8 cellular contexts compared by ENCODE assay signal in genomic region chr12:1800646-1801284, GRCh38. TPM values are rescaled to one million over a fixed set of nuclear protein-coding genes. Genes with fewer than 3 reads are reported as not detected.
DNase-seq lines count a peak whose midpoint lies in the region; ATAC-seq, FAIRE-seq and TF ChIP-seq lines count a peak whose summit lies in the region.

No MANE protein-coding gene starts in this region.

- H3K4me2 ChIP-seq in GM12878 (ENCODE audit: control insufficient read depth, insufficient read depth) = no peak overlapping the region
- H3K4me2 ChIP-seq in neural cell (ENCODE audit: low read length) = no peak overlapping the region

- TF ChIP-seq POLR2A in GM12878 (IDR thresholded peaks at IDR 0.05; ENCODE audit: low read depth, low read length) = no peak

- RAD21 ChIA-PET in GM12878 (lab: Charles Lee; ENCODE audit: unreplicated experiment) = interaction anchor here (0.6 to 1.7 kb wide), 3 partner anchors 9 to 139 kb away, joined by 3 to 17 read pairs (median 3); no protein-coding TSS in a partner anchor

- intact Hi-C loops in GM12878 (cut with micrococcal nuclease; ENCODE audit: unreplicated experiment) = no loop called here

- H3K9me3 ChIP-seq in GM12878 (replicated peaks; ENCODE audit: control insufficient read depth, insufficient read depth, low read length) = no peaks in the 10 kb centered on the region
- H3K9me3 ChIP-seq in neural cell (ENCODE audit: low read length) = no peaks in the 10 kb centered on the region

- H3K27me3 ChIP-seq in GM12878 (replicated peaks in 1 of 2; ENCODE audit: control insufficient read depth in 2 of 2, insufficient read depth in 2 of 2, low read length in 1 of 2) = no peaks in the 10 kb centered on the region
- H3K27me3 ChIP-seq in neural cell (ENCODE audit: insufficient read depth, low read depth, low read length) = no peaks in the 10 kb centered on the region

- CTCF ChIA-PET in GM12878 (lab: Yijun Ruan, JAX) = interaction anchor here (0.9 to 1.3 kb wide), 6 partner anchors 11 to 233 kb away, joined by 3 to 13 read pairs (median 3); no protein-coding TSS in a partner anchor

- DNase-seq in DMS53 (lab: John Stamatoyannopoulos, UW) (peak; percentile 73), DMS53 treated with DMSO at 0.1 percent for 48 hours (lab: John Stamatoyannopoulos, UW; ENCODE audit: unreplicated experiment) (no peak), HuH-7 (ENCODE audit: low spot score) (peak; percentile 77), GM12878 (ENCODE audit: low read depth, low spot score) (no peak), epidermal melanocyte (ENCODE audit: insufficient read length, low spot score) (no peak), NCI-H1105 treated with DMSO at 0.1 percent for 48 hours (lab: John Stamatoyannopoulos, UW) (no peak)

- peak; percentile 27 for ATAC-seq in GM12878
- ATAC-seq in HG03439 (IDR thresholded peaks at IDR 0.05; ENCODE audit: unreplicated experiment) = no peak

- no peak for FAIRE-seq in GM12878 (lab: Jason Lieb, UNC)

- H3K79me2 ChIP-seq in GM12878 (ENCODE audit: control insufficient read depth, insufficient read depth, low read length) (no peaks in the 10 kb centered on the region; the same call in 1 of the 2 replicates), neural cell (replicated peaks; ENCODE audit: insufficient read depth, low read length) (no peaks in the 10 kb centered on the region)

- H3K9ac ChIP-seq in GM12878 (ENCODE audit: control insufficient read depth, insufficient read depth, low read length) (no peak overlapping the region), neural cell (ENCODE audit: low read length) (no peak overlapping the region)

- WGBS in GM12878 (ENCODE audit: insufficient coverage, insufficient replicate concordance, low lambda C conversion rate, missing lambda C conversion rate) = under 1% methylated on average over 10 of the region's 10 CpGs

- H4K20me1 ChIP-seq in GM12878 (ENCODE audit: control insufficient read depth, insufficient read depth) (no peaks in the 10 kb centered on the region), neural cell (ENCODE audit: insufficient read depth) (no peaks in the 10 kb centered on the region)

- TF ChIP-seq CTCF in GM12878 (IDR thresholded peaks at IDR 0.05 in 2 of 3, conservative IDR thresholded peaks at IDR 0.05 in 1 of 3; ENCODE audit: control insufficient read depth in 2 of 3, extremely low read depth in 1 of 3, insufficient read depth in 1 of 3, low read depth in 3 of 3, low read length in 3 of 3) (peak; percentile 15 to 59 (median 43); a peak in 3 of 6 replicates), neural cell (IDR thresholded peaks at IDR 0.05; ENCODE audit: poor library complexity, severe bottlenecking) (peak; percentile 70)

- H2AFZ ChIP-seq in GM12878 (ENCODE audit: control insufficient read depth, low read depth, low read length) = no peak overlapping the region
- H2AFZ ChIP-seq in neural cell (ENCODE audit: low read depth, low read length) = no peak overlapping the region

- H3K36me3 ChIP-seq in GM12878 (ENCODE audit: control insufficient read depth in 2 of 2, insufficient read depth in 2 of 2, low read length in 1 of 2) (no peaks in the 10 kb centered on the region; a peak in 1 of 4 replicates), neural cell (ENCODE audit: insufficient read depth, low read length) (no peaks in the 10 kb centered on the region)

- H3F3A ChIP-seq in neural cell (ENCODE audit: insufficient read depth, low read length, poor library complexity, severe bottlenecking) = no peaks in the 10 kb centered on the region

- in situ Hi-C loops in GM12878 (cut with MboI) = no loop called here

- TF ChIP-seq EP300 in GM12878 (IDR thresholded peaks at IDR 0.05; ENCODE audit: borderline replicate concordance in 1 of 2, control insufficient read depth in 1 of 2, low read depth in 2 of 2, low read length in 2 of 2) = no peak
- no peak for TF ChIP-seq EP300 in neural cell (conservative IDR thresholded peaks at IDR 0.05; ENCODE audit: poor library complexity, severe bottlenecking)

- no peak for TF ChIP-seq RAD21 in GM12878 (IDR thresholded peaks at IDR 0.05; ENCODE audit: insufficient read depth, low read depth, low read length)
- TF ChIP-seq RAD21 in neural cell (conservative IDR thresholded peaks at IDR 0.05) = peak; percentile 68

- SMC1A ChIA-PET in GM12878 (lab: Charles Lee; ENCODE audit: uncharacterized antibody, unreplicated experiment) = interaction anchor here (1.3 to 1.5 kb wide), 3 partner anchors 123 to 139 kb away, joined by 3 to 15 read pairs (median 4); no protein-coding TSS in a partner anchor

- H3K4me1 ChIP-seq in GM12878 (ENCODE audit: control insufficient read depth, insufficient read depth, low read length) = peaks cover 4% of the 10 kb centered on the region; the same call in 1 of the 2 replicates

- no peaks in the 10 kb centered on the region for H3K9me2 ChIP-seq in neural cell (ENCODE audit: insufficient read depth, low read length)

- H3K27ac ChIP-seq in GM12878 (ENCODE audit: control insufficient read depth, insufficient read depth) (no peak overlapping the region), neural cell (ENCODE audit: low read length) (no peak overlapping the region)

- POLR2A ChIA-PET in GM12878 (lab: Charles Lee) = interaction anchor here (1.1 kb wide), 1 partner anchor 140 kb away, joined by 3 read pairs; no protein-coding TSS in a partner anchor

- BruUV-seq in GM12878 (replicated peaks; lab: Mats Ljungman, UMichigan) = no TSS peak

- H3K4me3 ChIP-seq in GM12878 = no peak overlapping the region
- H3K4me3 ChIP-seq in neural cell (ENCODE audit: low read length) = no peak overlapping the region

TF ChIP-seq in GM12878, 131 proteins besides CTCF, POLR2A, EP300 and RAD21 (continues in another document):
- TF ChIP-seq HDGF (IDR thresholded peaks at IDR 0.05) (no peak), SMAD5 (IDR thresholded peaks at IDR 0.05; ENCODE audit: low read depth) (no peak), KLF5 (IDR thresholded peaks at IDR 0.05; ENCODE audit: partially characterized antibody) (no peak)

TF ChIP-seq in neural cell, 6 proteins besides CTCF, POLR2A, EP300 and RAD21:
- TF ChIP-seq MXI1 (conservative IDR thresholded peaks at IDR 0.05; ENCODE audit: poor library complexity, severe bottlenecking) = no peak
- TF ChIP-seq POLR2AphosphoS5 (IDR thresholded peaks at IDR 0.05) = no peak
- peak; percentile 50 for TF ChIP-seq SMC3 (conservative IDR thresholded peaks at IDR 0.05; ENCODE audit: poor library complexity)
- no peak for TF ChIP-seq TAF1 (IDR thresholded peaks at IDR 0.05; ENCODE audit: low read depth)

RNA-seq across cellular contexts. Expression of gene LRTM2, which starts 19.6 kb away (rescaled TPM):
- not detected in 2 replicates for total RNA-seq in GM12878 (2013; cell fraction: nucleolus; rRNA removed)
- not detected in 2 replicates for total RNA-seq in GM12878 (2014; rRNA removed)
- total RNA-seq in GM12878 (2014; rRNA removed; fragmentation: Illumina TruSeq; extraction: Trizol) = not detected in 2 replicates
- total RNA-seq in GM12878 (2021) = not detected in 2 replicates
- polyA plus RNA-seq in GM12878 (2011; ENCODE audit: low read depth) = not detected
- 0.05 TPM in 1 of 2 replicates, not detected in the other for polyA plus RNA-seq in GM12878 (2011; rRNA removed)
- 0.03 and 0.06 TPM in 2 replicates for polyA plus RNA-seq in GM12878 (2011; cell fraction: cytosol; rRNA removed)
- 0.12 and 0.18 TPM in 2 replicates for polyA plus RNA-seq in GM12878 (2011; cell fraction: nucleus; rRNA removed)
- not detected in 2 replicates for polyA plus RNA-seq in GM12878 (2012)
- polyA plus RNA-seq in GM12878 (2014; fragmentation: Illumina TruSeq; extraction: Trizol) = not detected in 2 replicates
- not detected for polyA plus RNA-seq in GM12878 (2014; fragmentation: Nextera tagmentation; extraction: Ambion mirVana)
- polyA plus RNA-seq in GM12878 (2014; rRNA removed) = not detected in 2 replicates
- not detected for polyA plus RNA-seq in GM12878 (2016; fragmentation: Nextera tagmentation; extraction: Ambion mirVana)
- 0.15 TPM in 1 of 2 replicates, not detected in the other for polyA minus RNA-seq in GM12878 (2011; rRNA and poly(A)+ RNA removed)
- not detected in 2 replicates for polyA minus RNA-seq in GM12878 (2011; cell fraction: cytosol; rRNA and poly(A)+ RNA removed)
- not detected in 2 replicates for polyA minus RNA-seq in GM12878 (2011; cell fraction: nucleus; rRNA and poly(A)+ RNA removed)
- 2.4 and 4.1 TPM in 2 replicates for polyA plus RNA-seq in neural cell
- 0.93 TPM in 1 of 2 replicates, not detected in the other for polyA minus RNA-seq in neural cell

Comparison
In these comparisons a context has a peak if more than half of its experiments do, and no peak if none do; other contexts are left out.
1. DNase-seq: peak in DMS53 (single experiment) and HuH-7 (single experiment); none in DMS53 treated with DMSO at 0.1 percent for 48 hours (single experiment), GM12878 (single experiment), epidermal melanocyte (single experiment) and NCI-H1105 treated with DMSO at 0.1 percent for 48 hours (single experiment).